In genomic region chr19:3373971-3374368, GRCh38 we compare ENCODE assay signal across 12 cellular contexts. TPM values are rescaled to one million over a fixed set of nuclear protein-coding genes. Genes with fewer than 3 reads are reported as not detected.
DNase-seq lines count a peak whose midpoint lies in the region; ATAC-seq and TF ChIP-seq lines count a peak whose summit lies in the region.
"Had no signal": no experiment of that assay in that cellular context is flagged by ENCODE, and none has a peak within 500 bp of the region (broad histone marks: within the 10 kb centered on the region; RNA-seq: fewer than 3 reads in every experiment).

No MANE protein-coding gene starts in this region.

- H3K9ac ChIP-seq in fibroblast of lung (ENCODE audit: insufficient read depth, low read length) = no peak overlapping the region

- peaks cover 89% of the 10 kb centered on the region for H3K79me2 ChIP-seq in fibroblast of lung (ENCODE audit: control insufficient read depth, insufficient read depth, low read length)

- H3K27ac ChIP-seq in left ventricle myocardium inferior (replicated peaks) (peak overlapping the region; percentile 89), fibroblast of lung (ENCODE audit: insufficient read depth, low read length) (peak overlapping the region; percentile 65), prostate gland (peak overlapping the region; percentile 83 to 100), uterus (peak overlapping the region; percentile 97 to 99)
- H3K27ac ChIP-seq: SK-N-MC had no signal

- no peak overlapping the region for H3K4me2 ChIP-seq in fibroblast of lung (ENCODE audit: extremely low read depth, insufficient read depth, low read length)

- H3K4me3 ChIP-seq in left ventricle myocardium inferior = no peak overlapping the region
- no peak overlapping the region for H3K4me3 ChIP-seq in fibroblast of lung (replicated peaks in 1 of 4; ENCODE audit: control extremely low read depth in 1 of 4, insufficient read depth in 1 of 4, low read depth in 3 of 4, low read length in 4 of 4)
- no peak overlapping the region for H3K4me3 ChIP-seq in prostate gland
- no peak overlapping the region for H3K4me3 ChIP-seq in uterus
- H3K4me3 ChIP-seq: SK-N-MC had no signal

- TF ChIP-seq POLR2A in prostate gland (IDR thresholded peaks at IDR 0.05) (no peak), uterus (IDR thresholded peaks at IDR 0.05) (no peak)

- H3K27me3 ChIP-seq in left ventricle myocardium inferior (ENCODE audit: low read depth) (no peaks in the 10 kb centered on the region), fibroblast of lung (ENCODE audit: control insufficient read depth, insufficient read depth, low read length) (no peaks in the 10 kb centered on the region), prostate gland (replicated peaks; ENCODE audit: insufficient read depth) (no peaks in the 10 kb centered on the region), uterus (no peaks in the 10 kb centered on the region)

- intact Hi-C loops in left ventricle myocardium inferior (cut with micrococcal nuclease) = no loop called here
- intact Hi-C loops in cardiac septum (cut with DNase I) = no loop called here
- intact Hi-C loops in prostate gland (cut with DNase I) = no loop called here
- intact Hi-C loops in uterus (cut with DNase I; ENCODE audit: low total_unique reads) = no loop called here

- peaks cover 3% of the 10 kb centered on the region for H4K20me1 ChIP-seq in fibroblast of lung (ENCODE audit: control insufficient read depth, extremely low read depth, insufficient read depth, low read length)

- 74% methylated on average over 6 of the region's 6 CpGs for WGBS in prostate gland

- H3K4me1 ChIP-seq in left ventricle myocardium inferior = peaks cover 77% of the 10 kb centered on the region
- H3K4me1 ChIP-seq in fibroblast of lung (ENCODE audit: control insufficient read depth, extremely low read depth, insufficient read depth, low read length) = peaks cover 21% of the 10 kb centered on the region
- H3K4me1 ChIP-seq in prostate gland (replicated peaks) = peaks cover 20% of the 10 kb centered on the region
- H3K4me1 ChIP-seq in uterus = peaks cover 7 to 16% of the 10 kb centered on the region in 2 donors

- DNase-seq in left ventricle myocardium inferior = no peak
- no peak for DNase-seq in cardiac septum (ENCODE audit: low spot score)
- no peak for DNase-seq in fibroblast of lung (ENCODE audit: low read depth in 2 of 2)
- no peak for DNase-seq in prostate gland (ENCODE audit: low spot score)
- DNase-seq in uterus = no peak
- no peak for DNase-seq in dedifferentiated amniotic fluid mesenchymal stem cell (ENCODE audit: extremely low spot score)
- DNase-seq: activated naive CD8-positive, alpha-beta T cell treated with anti-CD3 and anti-CD28 coated beads for 36 hours; DMS53; naive B cell had no signal

- H3K36me3 ChIP-seq in left ventricle myocardium inferior = no peaks in the 10 kb centered on the region
- H3K36me3 ChIP-seq in fibroblast of lung (ENCODE audit: control insufficient read depth, insufficient read depth, low read length) = peaks cover 5% of the 10 kb centered on the region
- no peaks in the 10 kb centered on the region for H3K36me3 ChIP-seq in prostate gland
- no peaks in the 10 kb centered on the region for H3K36me3 ChIP-seq in uterus

- TF ChIP-seq CTCF in left ventricle myocardium inferior (IDR thresholded peaks at IDR 0.05; ENCODE audit: borderline replicate concordance) = no peak
- no peak for TF ChIP-seq CTCF in fibroblast of lung (conservative IDR thresholded peaks at IDR 0.05 in 1 of 2, IDR thresholded peaks at IDR 0.05 in 1 of 2; ENCODE audit: low read depth in 1 of 2, low read length in 2 of 2)
- no peak for TF ChIP-seq CTCF in prostate gland (IDR thresholded peaks at IDR 0.05)
- TF ChIP-seq CTCF in uterus (IDR thresholded peaks at IDR 0.05) = no peak

- H3K9me3 ChIP-seq in left ventricle myocardium inferior (replicated peaks) (no peaks in the 10 kb centered on the region), fibroblast of lung (ENCODE audit: control insufficient read depth, insufficient read depth, low read depth, low read length) (no peaks in the 10 kb centered on the region), prostate gland (no peaks in the 10 kb centered on the region), uterus (no peaks in the 10 kb centered on the region)

- no peak for ATAC-seq in GM19035 (IDR thresholded peaks at IDR 0.05; ENCODE audit: unreplicated experiment)
- no peak for ATAC-seq in HG03097 (IDR thresholded peaks at IDR 0.05; ENCODE audit: low FRiP score, unreplicated experiment)

- H2AFZ ChIP-seq in fibroblast of lung (ENCODE audit: low read length) = no peak overlapping the region

RNA-seq across cellular contexts. Expression of gene NFIC, which starts 7.6 kb away (rescaled TPM):
- total RNA-seq in left ventricle myocardium inferior (145 TPM), cardiac septum (178 TPM), fibroblast of lung (34.9 and 66.4 TPM in 2 replicates), prostate gland (100 to 1,000 TPM; 160 to 168 TPM), uterus (100 to 1,000 TPM in 2 of 4 donors, 10 to 100 TPM in 2; 18.5 to 361 (median 82.9) TPM)
- polyA plus RNA-seq in fibroblast of lung = 7.9 and 16.6 TPM in 2 replicates
- polyA plus RNA-seq in fibroblast of lung (2012) = 89.7 and 117 TPM in 2 replicates
- polyA minus RNA-seq in fibroblast of lung (ENCODE audit: low replicate concordance) = 101 and 159 TPM in 2 replicates
